In genomic region chr1:205354259-205354904, GRCh38 we compare ENCODE assay signal across 8 cellular contexts. TPM values are rescaled to one million over a fixed set of nuclear protein-coding genes. Genes with fewer than 3 reads are reported as not detected.
A peak's percentile ranks its signal among the peaks of the same experiment; 100 is the strongest.
DNase-seq lines count a peak whose midpoint lies in the region; ATAC-seq and TF ChIP-seq lines count a peak whose summit lies in the region.

No MANE protein-coding gene starts in this region.

- H3K9me2 ChIP-seq in OCI-LY7 (ENCODE audit: insufficient read depth, low read length): no peaks in the 10 kb centered on the region

- TF ChIP-seq POLR2A in vagina (IDR thresholded peaks at IDR 0.05): no peak

- H3K27ac ChIP-seq in C4-2B (no peak overlapping the region), OCI-LY7 (ENCODE audit: low read depth, low read length, poor library complexity, severe bottlenecking) (no peak overlapping the region), fibroblast of lung (ENCODE audit: insufficient read depth, low read length) (no peak overlapping the region), vagina (no peak overlapping the region)

- CTCF ChIA-PET in OCI-LY7 (lab: Charles Lee; ENCODE audit: unreplicated experiment): interaction anchor here (0.9 to 1.7 kb wide), 4 partner anchors 72 to 133 kb away, joined by 3 to 7 read pairs (median 6); no protein-coding TSS in a partner anchor

- ATAC-seq in omental fat pad (ENCODE audit: low FRiP score) (no peak), HG02642 (IDR thresholded peaks at IDR 0.05; ENCODE audit: poor library complexity, unreplicated experiment) (no peak)

- H3K4me2 ChIP-seq in OCI-LY7 (ENCODE audit: low read length) (no peak overlapping the region), fibroblast of lung (ENCODE audit: extremely low read depth, insufficient read depth, low read length) (no peak overlapping the region)

- POLR2A ChIA-PET in OCI-LY7 (lab: Charles Lee): interaction anchor here (0.6 to 0.9 kb wide), 2 partner anchors 9 to 131 kb away, joined by 3 to 4 read pairs; no protein-coding TSS in a partner anchor

- peaks cover 9% of the 10 kb centered on the region for H3K4me1 ChIP-seq in OCI-LY7 (ENCODE audit: insufficient read depth, low read length, poor library complexity, severe bottlenecking)
- no peaks in the 10 kb centered on the region for H3K4me1 ChIP-seq in fibroblast of lung (ENCODE audit: control insufficient read depth, extremely low read depth, insufficient read depth, low read length)
- H3K4me1 ChIP-seq in vagina: peaks cover 9% of the 10 kb centered on the region

- intact Hi-C loops in OCI-LY7 (cut with micrococcal nuclease; ENCODE audit: unreplicated experiment) (loop anchor here (1.0 to 5.0 kb wide), 3 partner anchors 78 to 170 kb away; no protein-coding TSS in a partner anchor), vagina (cut with DNase I) (no loop called here)

- DNase-seq in HT-29 (ENCODE audit: low spot score) (peak; percentile 82), OCI-LY7 (ENCODE audit: low spot score) (peak; percentile 78), fibroblast of lung (ENCODE audit: low read depth in 2 of 2) (peak; percentile 64 to 80), omental fat pad (ENCODE audit: low spot score) (peak; percentile 46), vagina (ENCODE audit: extremely low spot score in 2 of 2) (no peak)
- DNase-seq in activated T-cell treated with anti-CD3 and anti-CD28 coated beads, Interleukin-2, amount 50 U/mL, for 1 hour: peak; percentile 44

- H3K79me2 ChIP-seq in OCI-LY7 (ENCODE audit: insufficient read depth, low read depth, low read length) (no peaks in the 10 kb centered on the region), fibroblast of lung (ENCODE audit: control insufficient read depth, insufficient read depth, low read length) (no peaks in the 10 kb centered on the region)

- no peak overlapping the region for H2AFZ ChIP-seq in OCI-LY7 (ENCODE audit: low read length)
- H2AFZ ChIP-seq in fibroblast of lung (ENCODE audit: low read length): no peak overlapping the region

- no TSS peak for BruUV-seq in OCI-LY7 (replicated peaks; lab: Mats Ljungman, UMichigan)

- no peak overlapping the region for H3K9ac ChIP-seq in fibroblast of lung (ENCODE audit: insufficient read depth, low read length)

- H3K9me3 ChIP-seq in OCI-LY7 (ENCODE audit: low read length): no peaks in the 10 kb centered on the region
- H3K9me3 ChIP-seq in fibroblast of lung (ENCODE audit: control insufficient read depth, insufficient read depth, low read depth, low read length): no peaks in the 10 kb centered on the region
- no peaks in the 10 kb centered on the region for H3K9me3 ChIP-seq in vagina

- peak; percentile 94 for TF ChIP-seq CTCF in C4-2B (conservative IDR thresholded peaks at IDR 0.05)
- peak; percentile 96 for TF ChIP-seq CTCF in OCI-LY7 (conservative IDR thresholded peaks at IDR 0.05; ENCODE audit: low read length)
- peak; percentile 86 to 94 for TF ChIP-seq CTCF in fibroblast of lung (conservative IDR thresholded peaks at IDR 0.05 in 1 of 2, IDR thresholded peaks at IDR 0.05 in 1 of 2; ENCODE audit: low read depth in 1 of 2, low read length in 2 of 2)
- TF ChIP-seq CTCF in omental fat pad (IDR thresholded peaks at IDR 0.05): peak in 2 of 3 donors; percentile 3 to 28
- peak; percentile 63 to 69 (median 68) for TF ChIP-seq CTCF in vagina (IDR thresholded peaks at IDR 0.05)

- H4K20me1 ChIP-seq in OCI-LY7 (ENCODE audit: insufficient read depth, low read length) (no peaks in the 10 kb centered on the region), fibroblast of lung (ENCODE audit: control insufficient read depth, extremely low read depth, insufficient read depth, low read length) (no peaks in the 10 kb centered on the region)

- no peak overlapping the region for H3K4me3 ChIP-seq in OCI-LY7 (ENCODE audit: low read depth, low read length, poor library complexity, severe bottlenecking)
- no peak overlapping the region for H3K4me3 ChIP-seq in fibroblast of lung (replicated peaks in 1 of 4; ENCODE audit: control extremely low read depth in 1 of 4, insufficient read depth in 1 of 4, low read depth in 3 of 4, low read length in 4 of 4)
- H3K4me3 ChIP-seq in vagina: no peak overlapping the region

- no peaks in the 10 kb centered on the region for H3K36me3 ChIP-seq in OCI-LY7 (ENCODE audit: insufficient read depth, low read length)
- no peaks in the 10 kb centered on the region for H3K36me3 ChIP-seq in fibroblast of lung (ENCODE audit: control insufficient read depth, insufficient read depth, low read length)
- no peaks in the 10 kb centered on the region for H3K36me3 ChIP-seq in vagina

- H3K27me3 ChIP-seq in fibroblast of lung (ENCODE audit: control insufficient read depth, insufficient read depth, low read length) (peaks cover 11% of the 10 kb centered on the region), vagina (no peaks in the 10 kb centered on the region)

RNA-seq across cellular contexts. Expression of gene KLHDC8A, which starts 2.3 kb away (rescaled TPM):
- total RNA-seq in HT-29 (2014; rRNA removed; shearing (Covaris generic)): not detected in 2 replicates
- not detected in 2 replicates for total RNA-seq in OCI-LY7 (2014; rRNA removed; shearing (Covaris generic))
- total RNA-seq in OCI-LY7 (2022): not detected in 2 replicates
- total RNA-seq in fibroblast of lung: not detected in 2 replicates
- polyA plus RNA-seq in fibroblast of lung: not detected in 2 replicates
- polyA plus RNA-seq in fibroblast of lung (2012): not detected in 2 replicates
- not detected in 2 replicates for polyA minus RNA-seq in fibroblast of lung (ENCODE audit: low replicate concordance)
- not detected for total RNA-seq in omental fat pad
- not detected for total RNA-seq in vagina

RNA-seq across cellular contexts. Expression of gene NUAK2, which starts 32.8 kb away (rescaled TPM):
- total RNA-seq in HT-29 (2014; rRNA removed; shearing (Covaris generic)): 2.4 and 3.9 TPM in 2 replicates
- total RNA-seq in OCI-LY7 (2014; rRNA removed; shearing (Covaris generic)): 6.5 and 9.1 TPM in 2 replicates
- 5.3 and 7.9 TPM in 2 replicates for total RNA-seq in OCI-LY7 (2022)
- 1.0 and 1.7 TPM in 2 replicates for total RNA-seq in fibroblast of lung
- polyA plus RNA-seq in fibroblast of lung: 2.0 and 4.9 TPM in 2 replicates
- 2.4 and 5.6 TPM in 2 replicates for polyA plus RNA-seq in fibroblast of lung (2012)
- 4.1 and 13.6 TPM in 2 replicates for polyA minus RNA-seq in fibroblast of lung (ENCODE audit: low replicate concordance)
- total RNA-seq in omental fat pad: 1 to 10 TPM; 1.1 to 5.4 (median 3.2) TPM
- 49.6 TPM for total RNA-seq in vagina

Comparison
In these comparisons a context has a peak if more than half of its experiments do, and no peak if none do; other contexts are left out.
1. CTCF ChIP-seq: peak in every context shown above with its lines; median percentile 96 in OCI-LY7; 94 in C4-2B; 90 in fibroblast of lung; 68 in vagina; 16 in omental fat pad.
2. DNase-seq: peak in HT-29 (single experiment), OCI-LY7 (single experiment), activated T-cell treated with anti-CD3 and anti-CD28 coated beads, Interleukin-2, amount 50 U/mL, for 1 hour (single experiment), fibroblast of lung (2 of 2) and omental fat pad (single experiment); none in vagina (0 of 2).